In the genomic region with DNA sequence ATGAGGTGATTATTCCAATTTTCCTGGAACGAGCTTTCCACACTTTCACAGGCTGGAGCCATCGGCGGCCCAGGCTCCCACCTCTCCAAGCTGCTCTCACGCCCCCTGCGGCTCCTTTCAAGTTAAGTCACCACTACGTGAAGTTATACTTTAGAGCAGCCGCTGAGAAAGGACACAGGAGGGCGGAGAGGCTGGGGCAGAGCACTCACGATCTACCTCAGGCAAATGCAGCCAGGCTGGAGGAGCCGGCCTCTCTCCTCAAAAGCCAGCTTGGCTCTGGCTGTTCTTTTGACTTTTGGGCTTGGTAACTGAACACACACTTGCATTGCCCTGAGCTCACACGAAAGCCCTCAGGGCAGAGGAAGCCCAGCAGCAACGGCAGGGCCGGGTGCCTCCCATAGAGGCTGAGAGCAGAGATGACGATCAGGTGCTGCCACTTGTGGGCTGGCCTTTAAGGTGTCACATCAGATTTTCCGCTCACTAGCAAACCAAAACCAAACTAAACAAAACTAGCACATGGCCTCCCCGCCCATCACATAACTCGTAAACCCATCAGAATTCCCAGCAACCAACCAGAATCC, we compare ENCODE assay signal across 9 cellular contexts.
DNase-seq lines count a peak whose midpoint lies in the region; ATAC-seq, FAIRE-seq and TF ChIP-seq lines count a peak whose summit lies in the region.
"Had no signal": no experiment of that assay in that cellular context is flagged by ENCODE, and none has a peak within 500 bp of the region (broad histone marks: within the 10 kb centered on the region; RNA-seq: fewer than 3 reads in every experiment).

No MANE protein-coding gene starts in this region.

- H3K4me3 ChIP-seq in HEK293 (ENCODE audit: low read depth, low read length) (no peak overlapping the region), brain microvascular endothelial cell (ENCODE audit: low read depth, low read length) (no peak overlapping the region), suprapubic skin (peak overlapping the region; percentile 1)

- POLR2A ChIA-PET in HEK293 (lab: Yijun Ruan, JAX), result interaction anchor here (0.6 to 0.9 kb wide), 2 partner anchors 10 to 67 kb away, joined by 3 to 4 read pairs; no protein-coding TSS in a partner anchor
- POLR2A ChIA-PET in WTC11 (lab: Charles Lee), result interaction anchor here (0.5 kb wide), 1 partner anchor 123 kb away, joined by 5 read pairs; no protein-coding TSS in a partner anchor

- TF ChIP-seq EP300 in suprapubic skin (IDR thresholded peaks at IDR 0.05), result no peak

- H3K27ac ChIP-seq in HEK293 (ENCODE audit: extremely low read depth, low read depth, low read length), result no peak overlapping the region; the same call in 1 of the 2 replicates
- H3K27ac ChIP-seq in brain microvascular endothelial cell, result no peak overlapping the region
- peak overlapping the region; percentile 12 for H3K27ac ChIP-seq in suprapubic skin

- peak; percentile 74 for ATAC-seq in WTC11
- ATAC-seq in natural killer cell treated with Interleukin-12 subunit alpha and Interleukin-12 subunit beta and Interleukin-15 and Interleukin-18, amount 100 ng/mL, for 72 hours, result peak; percentile 84

- CTCF ChIA-PET in HEK293 (lab: Yijun Ruan, JAX), result interaction anchor here (0.6 to 2.2 kb wide), 8 partner anchors 10 to 268 kb away, joined by 3 to 7 read pairs (median 4); a partner anchor contains a TSS
- CTCF ChIA-PET in WTC11 (lab: Charles Lee), result interaction anchor here (0.5 to 1.8 kb wide), 9 partner anchors 8 to 208 kb away, joined by 3 to 9 read pairs (median 3); a partner anchor contains a TSS

- no peaks in the 10 kb centered on the region for H3K27me3 ChIP-seq in brain microvascular endothelial cell (replicated peaks)
- H3K27me3 ChIP-seq in suprapubic skin, result no peaks in the 10 kb centered on the region

- peak; percentile 6 for DNase-seq in A172 (ENCODE audit: low spot score)
- DNase-seq in WTC11 (ENCODE audit: low spot score), result peak; percentile 71
- no peak for DNase-seq in brain microvascular endothelial cell
- DNase-seq in natural killer cell treated with Interleukin-12 subunit alpha and Interleukin-12 subunit beta and Interleukin-15 and Interleukin-18, amount 100 ng/mL, for 72 hours (ENCODE audit: low spot score), result peak; percentile 80
- no peak for DNase-seq in suprapubic skin (ENCODE audit: low spot score in 2 of 2)
- no peak for DNase-seq in RCC 7860 (ENCODE audit: low spot score)
- no peak for DNase-seq in AG20443 (ENCODE audit: low spot score)

- H3K4me3 Mint-ChIP-seq in WTC11, result no peak overlapping the region
- peak overlapping the region; percentile 84 for H3K4me3 Mint-ChIP-seq in natural killer cell treated with Interleukin-12 subunit alpha and Interleukin-12 subunit beta and Interleukin-15 and Interleukin-18, amount 100 ng/mL, for 72 hours

- no peaks in the 10 kb centered on the region for H3K36me3 Mint-ChIP-seq in WTC11
- H3K36me3 Mint-ChIP-seq in natural killer cell treated with Interleukin-12 subunit alpha and Interleukin-12 subunit beta and Interleukin-15 and Interleukin-18, amount 100 ng/mL, for 72 hours, result no peaks in the 10 kb centered on the region

- H3K27me3 Mint-ChIP-seq in WTC11 (ENCODE audit: low read depth), result no peaks in the 10 kb centered on the region
- H3K27me3 Mint-ChIP-seq in natural killer cell treated with Interleukin-12 subunit alpha and Interleukin-12 subunit beta and Interleukin-15 and Interleukin-18, amount 100 ng/mL, for 72 hours, result no peaks in the 10 kb centered on the region

- H3K9me3 Mint-ChIP-seq in WTC11, result no peaks in the 10 kb centered on the region
- no peaks in the 10 kb centered on the region for H3K9me3 Mint-ChIP-seq in natural killer cell treated with Interleukin-12 subunit alpha and Interleukin-12 subunit beta and Interleukin-15 and Interleukin-18, amount 100 ng/mL, for 72 hours

- peaks cover 13% of the 10 kb centered on the region for H3K4me1 Mint-ChIP-seq in WTC11
- peaks cover 44 to 60% of the 10 kb centered on the region in 2 donors for H3K4me1 Mint-ChIP-seq in natural killer cell treated with Interleukin-12 subunit alpha and Interleukin-12 subunit beta and Interleukin-15 and Interleukin-18, amount 100 ng/mL, for 72 hours (ENCODE audit: low read depth in 2 of 2)

- peaks cover 12% of the 10 kb centered on the region for H3K4me1 ChIP-seq in HEK293 (ENCODE audit: control insufficient read depth, insufficient read depth, low read length)
- H3K4me1 ChIP-seq in suprapubic skin, result peaks cover 54% of the 10 kb centered on the region

- FAIRE-seq in RCC 7860 (lab: Jason Lieb, UNC), result no peak
- FAIRE-seq: G401.6 had no signal

- peak overlapping the region; percentile 22; the same call in 1 of the 2 replicates for H3K27ac Mint-ChIP-seq in WTC11
- H3K27ac Mint-ChIP-seq in natural killer cell treated with Interleukin-12 subunit alpha and Interleukin-12 subunit beta and Interleukin-15 and Interleukin-18, amount 100 ng/mL, for 72 hours, result peak overlapping the region; percentile 84 to 92

- peak; percentile 76 for TF ChIP-seq CTCF in HEK293 (tag by site-specific recombination; IDR thresholded peaks at IDR 0.05)
- no peak for TF ChIP-seq CTCF in WTC11 (IDR thresholded peaks at IDR 0.05)
- TF ChIP-seq CTCF in brain microvascular endothelial cell (IDR thresholded peaks at IDR 0.05; ENCODE audit: low read depth, low read length, missing control alignments), result peak; percentile 29
- TF ChIP-seq CTCF in suprapubic skin (IDR thresholded peaks at IDR 0.05), result no peak

- in situ Hi-C loops in brain microvascular endothelial cell (cut with HindIII; ENCODE audit: low pct_ligation_motif_present, low sequenced_read_pairs), result no loop called here

- H3K9me3 ChIP-seq in HEK293 (ENCODE audit: control insufficient read depth, insufficient read depth, low read depth, low read length), result no peaks in the 10 kb centered on the region
- H3K9me3 ChIP-seq in suprapubic skin, result no peaks in the 10 kb centered on the region

- H3K36me3 ChIP-seq in HEK293 (ENCODE audit: control insufficient read depth in 2 of 2, insufficient read depth in 1 of 2, low read length in 2 of 2) (no peaks in the 10 kb centered on the region), brain microvascular endothelial cell (replicated peaks) (no peaks in the 10 kb centered on the region), suprapubic skin (no peaks in the 10 kb centered on the region)

- TF ChIP-seq POLR2A in suprapubic skin (IDR thresholded peaks at IDR 0.05), result no peak

- 38% methylated on average over 8 of the region's 17 CpGs for WGBS in suprapubic skin

TF ChIP-seq in HEK293, 187 proteins besides CTCF, POLR2A, EP300 and RAD21 (continues in another document):
- TF ChIP-seq ZNF114 (tag by site-specific recombination; IDR thresholded peaks at IDR 0.05), result no peak
- no peak for TF ChIP-seq ZNF146 (tag by site-specific recombination; IDR thresholded peaks at IDR 0.05)
- TF ChIP-seq WT1 (tag by site-specific recombination; IDR thresholded peaks at IDR 0.05), result 0 out of 2 replicates have a peak, but pooled peaks have one; percentile 44
- TF ChIP-seq ZNF658 (tag by site-specific recombination; IDR thresholded peaks at IDR 0.05), result no peak
- TF ChIP-seq ZNF292 (tag by site-specific recombination; IDR thresholded peaks at IDR 0.05; ENCODE audit: borderline replicate concordance, low read depth), result no peak
- peak; percentile 94 for TF ChIP-seq ZIC2 (tag by site-specific recombination; IDR thresholded peaks at IDR 0.05)
- peak; percentile 62; the same call in 1 of the 2 replicates for TF ChIP-seq OSR2 (tag by site-specific recombination; IDR thresholded peaks at IDR 0.05)
- no peak for TF ChIP-seq ZBTB1 (tag by site-specific recombination; IDR thresholded peaks at IDR 0.05)
- TF ChIP-seq ZXDB (tag by site-specific recombination; IDR thresholded peaks at IDR 0.05), result no peak
- TF ChIP-seq ZNF830 (tag by site-specific recombination; IDR thresholded peaks at IDR 0.05; ENCODE audit: low read depth), result no peak
- no peak for TF ChIP-seq ZNF549 (tag by site-specific recombination; IDR thresholded peaks at IDR 0.05)
- peak; percentile 73; the same call in 1 of the 2 replicates for TF ChIP-seq ZNF561 (tag by site-specific recombination; IDR thresholded peaks at IDR 0.05; ENCODE audit: borderline replicate concordance)

TF ChIP-seq in WTC11, 78 proteins besides CTCF, POLR2A, EP300 and RAD21:
- TF ChIP-seq MXD4 (CRISPR knock-in tag; IDR thresholded peaks at IDR 0.05; ENCODE audit: borderline replicate concordance) (no peak), HMGA2 (CRISPR knock-in tag; IDR thresholded peaks at IDR 0.05) (no peak), GABPB1 (CRISPR knock-in tag; IDR thresholded peaks at IDR 0.05) (no peak), IRF2 (CRISPR knock-in tag; IDR thresholded peaks at IDR 0.05; ENCODE audit: borderline replicate concordance, low read depth) (no peak), ETV6 (CRISPR knock-in tag; IDR thresholded peaks at IDR 0.05) (no peak), OVOL2 (CRISPR knock-in tag; IDR thresholded peaks at IDR 0.05; ENCODE audit: borderline replicate concordance) (no peak)
- TF ChIP-seq, protein P1, sequence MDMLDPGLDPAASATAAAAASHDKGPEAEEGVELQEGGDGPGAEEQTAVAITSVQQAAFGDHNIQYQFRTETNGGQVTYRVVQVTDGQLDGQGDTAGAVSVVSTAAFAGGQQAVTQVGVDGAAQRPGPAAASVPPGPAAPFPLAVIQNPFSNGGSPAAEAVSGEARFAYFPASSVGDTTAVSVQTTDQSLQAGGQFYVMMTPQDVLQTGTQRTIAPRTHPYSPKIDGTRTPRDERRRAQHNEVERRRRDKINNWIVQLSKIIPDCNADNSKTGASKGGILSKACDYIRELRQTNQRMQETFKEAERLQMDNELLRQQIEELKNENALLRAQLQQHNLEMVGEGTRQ (CRISPR knock-in tag; IDR thresholded peaks at IDR 0.05), result no peak
- TF ChIP-seq, protein P2, sequence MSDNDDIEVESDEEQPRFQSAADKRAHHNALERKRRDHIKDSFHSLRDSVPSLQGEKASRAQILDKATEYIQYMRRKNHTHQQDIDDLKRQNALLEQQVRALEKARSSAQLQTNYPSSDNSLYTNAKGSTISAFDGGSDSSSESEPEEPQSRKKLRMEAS (CRISPR knock-in tag; IDR thresholded peaks at IDR 0.05), result no peak
- TF ChIP-seq, protein P3, sequence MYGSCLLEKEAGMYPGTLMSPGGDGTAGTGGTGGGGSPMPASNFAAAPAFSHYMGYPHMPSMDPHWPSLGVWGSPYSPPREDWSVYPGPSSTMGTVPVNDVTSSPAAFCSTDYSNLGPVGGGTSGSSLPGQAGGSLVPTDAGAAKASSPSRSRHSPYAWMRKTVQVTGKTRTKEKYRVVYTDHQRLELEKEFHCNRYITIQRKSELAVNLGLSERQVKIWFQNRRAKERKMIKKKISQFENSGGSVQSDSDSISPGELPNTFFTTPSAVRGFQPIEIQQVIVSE (CRISPR knock-in tag; IDR thresholded peaks at IDR 0.05; ENCODE audit: borderline replicate concordance), result no peak

Comparison
In these comparisons a context has a peak if more than half of its experiments do, and no peak if none do; other contexts are left out.
1. DNase-seq: peak in A172 (single experiment), WTC11 (single experiment) and natural killer cell treated with Interleukin-12 subunit alpha and Interleukin-12 subunit beta and Interleukin-15 and Interleukin-18, amount 100 ng/mL, for 72 hours (single experiment); none in brain microvascular endothelial cell (single experiment), suprapubic skin (0 of 2), RCC 7860 (single experiment) and AG20443 (single experiment).
2. CTCF ChIP-seq: peak in HEK293 (single experiment) and brain microvascular endothelial cell (single experiment); none in WTC11 (single experiment) and suprapubic skin (0 of 2).